Comparison of ENCODE assay signal across 17 cellular contexts in the genomic region with DNA sequence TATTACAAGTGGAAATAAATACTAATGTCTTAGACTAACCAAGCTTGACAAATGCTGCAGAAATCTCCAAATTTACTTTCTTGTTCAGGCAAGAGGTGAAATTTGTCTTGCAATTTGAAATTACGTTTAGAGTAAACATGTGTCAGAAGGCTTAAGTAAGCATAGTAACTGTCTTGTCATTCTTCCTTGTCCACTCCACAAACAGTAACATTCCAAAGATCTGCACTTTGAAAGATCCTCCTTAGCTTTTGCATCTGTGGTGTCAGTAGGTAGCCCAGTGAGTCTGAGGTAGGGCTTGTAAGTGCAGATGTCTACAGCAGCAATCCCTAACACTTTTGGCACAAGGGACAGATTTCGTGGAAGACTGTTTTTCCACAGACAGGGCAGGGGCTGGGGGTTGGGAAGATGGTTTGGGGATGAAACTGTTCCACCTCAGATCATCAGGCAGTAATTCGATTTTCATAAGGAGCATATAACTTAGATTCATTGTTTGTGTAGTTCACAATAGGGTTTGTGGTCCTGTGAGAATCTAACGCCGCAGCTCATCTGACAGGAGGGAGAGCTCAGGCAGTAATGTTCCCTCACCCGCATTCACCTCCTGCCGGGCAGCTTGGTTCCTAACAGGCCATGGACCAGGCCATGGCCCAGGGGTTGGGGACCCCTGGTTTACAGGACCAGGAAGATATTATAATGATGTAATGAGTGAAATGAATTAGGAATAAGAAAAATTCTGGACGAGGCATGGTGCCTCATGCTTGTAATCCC.
DNase-seq lines count a peak whose midpoint lies in the region; ATAC-seq lines count a peak whose summit lies in the region.
"Had no signal": no experiment of that assay in that cellular context is flagged by ENCODE, and none has a peak within 500 bp of the region (broad histone marks: within the 10 kb centered on the region; RNA-seq: fewer than 3 reads in every experiment).

No MANE protein-coding gene starts in this region.

- no peaks in the 10 kb centered on the region for H4K20me1 ChIP-seq in BLaER1 treated with 17β-estradiol and CSF1 and Interleukin-3, amounts not matched to agents 10 nM and 100 nM

- peaks cover 0 to 13% (median 0%) of the 10 kb centered on the region in 11 experiments; a peak in 5 of 22 replicates for H3K9me3 ChIP-seq in BLaER1 treated with 17β-estradiol and CSF1 and Interleukin-3, amounts not matched to agents 10 nM and 100 nM (replicated peaks in 1 of 11)
- H3K9me3 ChIP-seq: transverse colon had no signal

- DNase-seq in NAMALWA (ENCODE audit: low spot score) (peak; percentile 58), epithelial cell of prostate (ENCODE audit: low read depth, low spot score) (no peak), NCI-H2081 treated with DMSO at 0.1 percent for 48 hours (lab: John Stamatoyannopoulos, UW) (no peak), SIG-M5 (lab: John Stamatoyannopoulos, UW) (no peak)
- DNase-seq in stimulated activated CD4-positive, alpha-beta T cell treated with anti-CD3 and anti-CD28 coated beads, Interleukin-2, amount 100 ng/mL, for 48 hours = no peak
- DNase-seq: activated CD4-positive, alpha-beta memory T cell treated with anti-CD3 and anti-CD28 coated beads, Interleukin-2, amount 10 ng/mL, durations not matched to agents 7 days and 5 days; activated naive CD4-positive, alpha-beta T cell treated with anti-CD3 and anti-CD28 coated beads for 36 hours; activated T-cell treated with anti-CD3 and anti-CD28 coated beads, Interleukin-2, amount 50 U/mL, for 1 hour; CD4-positive, alpha-beta T cell; endodermal cell; NCI-H146; NK-92 treated with Interleukin-12 subunit alpha and Interleukin-12 subunit beta, amount 100 ng/mL, for 24 hours; transverse colon; WERI-Rb-1 had no signal

- H3K9ac ChIP-seq in BLaER1 treated with 17β-estradiol and CSF1 and Interleukin-3, amounts not matched to agents 10 nM and 100 nM = no peak overlapping the region

- H3K4me3 ChIP-seq in BLaER1 treated with 17β-estradiol and CSF1 and Interleukin-3, amounts not matched to agents 10 nM and 100 nM = no peak overlapping the region
- H3K4me3 ChIP-seq: transverse colon had no signal

- peak; percentile 3 for ATAC-seq in GM18508 (IDR thresholded peaks at IDR 0.05; ENCODE audit: insufficient read depth, unreplicated experiment)
- ATAC-seq in HG03432 (IDR thresholded peaks at IDR 0.05; ENCODE audit: unreplicated experiment) = no peak

- H3K36me3 ChIP-seq in BLaER1 treated with 17β-estradiol and CSF1 and Interleukin-3, amounts not matched to agents 10 nM and 100 nM = no peaks in the 10 kb centered on the region
- H3K36me3 ChIP-seq: transverse colon, WERI-Rb-1 had no signal

- peaks cover 5 to 86% (median 42%) of the 10 kb centered on the region in 10 experiments; a peak in 19 of 20 replicates for H3K4me1 ChIP-seq in BLaER1 treated with 17β-estradiol and CSF1 and Interleukin-3, amounts not matched to agents 10 nM and 100 nM
- H3K4me1 ChIP-seq: transverse colon had no signal

- H3K4me2 ChIP-seq in BLaER1 treated with 17β-estradiol and CSF1 and Interleukin-3, amounts not matched to agents 10 nM and 100 nM = peak overlapping the region in 6 of 11 experiments; percentile 17 to 65 (median 43); a peak in 6 of 22 replicates

- H3K27ac ChIP-seq in BLaER1 treated with 17β-estradiol and CSF1 and Interleukin-3, amounts not matched to agents 10 nM and 100 nM = peak overlapping the region in 4 of 11 experiments; percentile 8 to 76 (median 46); a peak in 7 of 22 replicates
- peak overlapping the region; percentile 56 for H3K27ac ChIP-seq in epithelial cell of prostate
- H3K27ac ChIP-seq: WERI-Rb-1 had no signal

- H3K27me3 ChIP-seq in BLaER1 treated with 17β-estradiol and CSF1 and Interleukin-3, amounts not matched to agents 10 nM and 100 nM = no peaks in the 10 kb centered on the region
- H3K27me3 ChIP-seq: transverse colon had no signal
